ENCODE assay signal across 1 cellular context in the genomic region with DNA sequence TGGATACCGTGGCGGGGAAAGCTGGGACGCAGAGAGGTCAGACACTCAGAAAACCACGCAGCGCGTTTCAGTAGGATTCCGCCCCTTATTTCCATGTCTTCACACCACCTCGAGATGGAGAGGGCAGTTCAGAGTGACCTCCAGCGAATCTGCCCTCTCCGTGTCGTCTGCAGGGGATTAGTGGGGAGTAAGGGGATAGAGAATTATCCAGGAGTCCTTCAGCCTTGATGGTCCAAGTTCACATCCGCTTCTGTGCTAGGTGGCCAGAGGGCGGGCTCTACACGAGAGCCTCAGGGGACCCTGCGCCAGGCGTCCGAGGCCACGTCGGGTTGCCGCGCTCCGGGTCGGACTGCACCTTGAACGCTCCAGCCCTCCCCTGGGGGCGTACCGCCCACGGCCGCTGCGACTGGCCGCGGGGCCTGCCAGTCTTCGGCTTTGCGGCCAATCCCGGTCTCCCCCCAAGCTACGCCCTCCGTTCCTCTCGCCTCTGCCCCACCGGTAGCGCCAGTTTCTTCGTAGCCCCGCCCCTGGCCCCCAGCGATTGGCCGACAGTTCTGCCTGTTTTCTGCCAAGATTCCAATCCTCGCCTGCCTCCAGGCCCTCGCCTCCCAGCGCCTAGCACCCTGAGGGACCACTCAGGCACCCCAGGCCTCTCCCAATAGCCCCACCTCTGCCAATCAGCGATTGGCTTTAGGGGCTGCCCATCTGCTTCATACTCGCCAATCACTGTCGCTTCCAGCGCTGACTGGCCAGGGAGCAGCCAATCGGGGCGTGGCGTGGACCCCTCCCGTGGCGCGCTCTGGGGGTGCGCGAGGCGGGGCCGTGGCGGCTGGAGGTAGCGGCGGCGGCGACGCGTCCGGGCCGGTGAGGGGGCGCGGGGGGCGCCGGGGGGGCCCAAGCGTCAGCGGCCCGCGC.
TF ChIP-seq lines count a peak whose summit lies in the region.

A gene with protein sequence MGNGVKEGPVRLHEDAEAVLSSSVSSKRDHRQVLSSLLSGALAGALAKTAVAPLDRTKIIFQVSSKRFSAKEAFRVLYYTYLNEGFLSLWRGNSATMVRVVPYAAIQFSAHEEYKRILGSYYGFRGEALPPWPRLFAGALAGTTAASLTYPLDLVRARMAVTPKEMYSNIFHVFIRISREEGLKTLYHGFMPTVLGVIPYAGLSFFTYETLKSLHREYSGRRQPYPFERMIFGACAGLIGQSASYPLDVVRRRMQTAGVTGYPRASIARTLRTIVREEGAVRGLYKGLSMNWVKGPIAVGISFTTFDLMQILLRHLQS (plus strand): TSS at position 812 of the 915 bp plus-strand sequence. CDS start 32,131 bp downstream, outside the sequence.

TF ChIP-seq in GM12878, 131 proteins besides CTCF, POLR2A, EP300 and RAD21 (continued from another document and continues in another):
- TF ChIP-seq, protein P1, sequence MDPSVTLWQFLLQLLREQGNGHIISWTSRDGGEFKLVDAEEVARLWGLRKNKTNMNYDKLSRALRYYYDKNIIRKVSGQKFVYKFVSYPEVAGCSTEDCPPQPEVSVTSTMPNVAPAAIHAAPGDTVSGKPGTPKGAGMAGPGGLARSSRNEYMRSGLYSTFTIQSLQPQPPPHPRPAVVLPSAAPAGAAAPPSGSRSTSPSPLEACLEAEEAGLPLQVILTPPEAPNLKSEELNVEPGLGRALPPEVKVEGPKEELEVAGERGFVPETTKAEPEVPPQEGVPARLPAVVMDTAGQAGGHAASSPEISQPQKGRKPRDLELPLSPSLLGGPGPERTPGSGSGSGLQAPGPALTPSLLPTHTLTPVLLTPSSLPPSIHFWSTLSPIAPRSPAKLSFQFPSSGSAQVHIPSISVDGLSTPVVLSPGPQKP (IDR thresholded peaks at IDR 0.05; ENCODE audit: low read depth, low read length) = 0 out of 2 replicates have a peak, but pooled peaks have one; percentile 57
- TF ChIP-seq KAT2A (conservative IDR thresholded peaks at IDR 0.05; ENCODE audit: control insufficient read depth, low read depth, low read length) (no peak), SUZ12 (IDR thresholded peaks at IDR 0.05; ENCODE audit: unreplicated experiment) (no peak), NBN (IDR thresholded peaks at IDR 0.05) (peak; percentile 23; the same call in 1 of the 2 replicates), EED (IDR thresholded peaks at IDR 0.05; ENCODE audit: low read depth) (no peak), ZNF207 (IDR thresholded peaks at IDR 0.05; ENCODE audit: borderline replicate concordance) (no peak; the same call in 1 of the 2 replicates), IRF4 (IDR thresholded peaks at IDR 0.05; ENCODE audit: low read depth, low read length) (no peak), E2F4 (IDR thresholded peaks at IDR 0.05; ENCODE audit: low read depth, low read length) (peak; percentile 69; the same call in 1 of the 2 replicates), CREB1 (IDR thresholded peaks at IDR 0.05; ENCODE audit: low read depth) (peak; percentile 75; the same call in 1 of the 2 replicates), CUX1 (IDR thresholded peaks at IDR 0.05; ENCODE audit: insufficient replicate concordance, low read depth, low read length) (peak; percentile 15), SMARCA5 (IDR thresholded peaks at IDR 0.05) (no peak; the same call in none of the 2 replicates), RCOR1 (conservative IDR thresholded peaks at IDR 0.05; ENCODE audit: low read depth, low read length) (0 out of 2 replicates have a peak, but pooled peaks have one; percentile 10), BCL3 (IDR thresholded peaks at IDR 0.05; ENCODE audit: borderline replicate concordance, insufficient read depth, low read depth, low read length, poor library complexity, severe bottlenecking) (no peak), STAT3 (IDR thresholded peaks at IDR 0.05; ENCODE audit: low read depth, low read length) (no peak), LARP7 (IDR thresholded peaks at IDR 0.05) (peak; percentile 77; the same call in 1 of the 2 replicates), MAX (IDR thresholded peaks at IDR 0.05; ENCODE audit: low read depth, low read length) (peak; percentile 74), CHD2 (IDR thresholded peaks at IDR 0.05; ENCODE audit: borderline replicate concordance, low read depth, low read length) (peak; percentile 97), SIN3A (IDR thresholded peaks at IDR 0.05; ENCODE audit: low read depth, low read length) (0 out of 2 replicates have a peak, but pooled peaks have one; percentile 36), ZNF217 (IDR thresholded peaks at IDR 0.05) (no peak; the same call in 1 of the 2 replicates), ASH2L (IDR thresholded peaks at IDR 0.05; ENCODE audit: borderline replicate concordance, low read depth) (no peak), JUNB (IDR thresholded peaks at IDR 0.05) (no peak), SMAD5 (IDR thresholded peaks at IDR 0.05; ENCODE audit: low read depth) (no peak), KDM1A (IDR thresholded peaks at IDR 0.05; ENCODE audit: borderline replicate concordance) (no peak), HSF1 (IDR thresholded peaks at IDR 0.05; ENCODE audit: low read depth, low read length) (no peak), KLF5 (IDR thresholded peaks at IDR 0.05; ENCODE audit: partially characterized antibody) (peak; percentile 97), SMC3 (IDR thresholded peaks at IDR 0.05; ENCODE audit: borderline replicate concordance, low read length) (no peak), SRF (IDR thresholded peaks at IDR 0.05; ENCODE audit: low read depth in 2 of 2, low read length in 2 of 2) (no peak), PML (IDR thresholded peaks at IDR 0.05; ENCODE audit: low read length) (no peak), HCFC1 (IDR thresholded peaks at IDR 0.05; ENCODE audit: low read length) (no peak), ZZZ3 (IDR thresholded peaks at IDR 0.05; ENCODE audit: control insufficient read depth, insufficient read length, low read depth) (no peak)
- TF ChIP-seq, protein P2, sequence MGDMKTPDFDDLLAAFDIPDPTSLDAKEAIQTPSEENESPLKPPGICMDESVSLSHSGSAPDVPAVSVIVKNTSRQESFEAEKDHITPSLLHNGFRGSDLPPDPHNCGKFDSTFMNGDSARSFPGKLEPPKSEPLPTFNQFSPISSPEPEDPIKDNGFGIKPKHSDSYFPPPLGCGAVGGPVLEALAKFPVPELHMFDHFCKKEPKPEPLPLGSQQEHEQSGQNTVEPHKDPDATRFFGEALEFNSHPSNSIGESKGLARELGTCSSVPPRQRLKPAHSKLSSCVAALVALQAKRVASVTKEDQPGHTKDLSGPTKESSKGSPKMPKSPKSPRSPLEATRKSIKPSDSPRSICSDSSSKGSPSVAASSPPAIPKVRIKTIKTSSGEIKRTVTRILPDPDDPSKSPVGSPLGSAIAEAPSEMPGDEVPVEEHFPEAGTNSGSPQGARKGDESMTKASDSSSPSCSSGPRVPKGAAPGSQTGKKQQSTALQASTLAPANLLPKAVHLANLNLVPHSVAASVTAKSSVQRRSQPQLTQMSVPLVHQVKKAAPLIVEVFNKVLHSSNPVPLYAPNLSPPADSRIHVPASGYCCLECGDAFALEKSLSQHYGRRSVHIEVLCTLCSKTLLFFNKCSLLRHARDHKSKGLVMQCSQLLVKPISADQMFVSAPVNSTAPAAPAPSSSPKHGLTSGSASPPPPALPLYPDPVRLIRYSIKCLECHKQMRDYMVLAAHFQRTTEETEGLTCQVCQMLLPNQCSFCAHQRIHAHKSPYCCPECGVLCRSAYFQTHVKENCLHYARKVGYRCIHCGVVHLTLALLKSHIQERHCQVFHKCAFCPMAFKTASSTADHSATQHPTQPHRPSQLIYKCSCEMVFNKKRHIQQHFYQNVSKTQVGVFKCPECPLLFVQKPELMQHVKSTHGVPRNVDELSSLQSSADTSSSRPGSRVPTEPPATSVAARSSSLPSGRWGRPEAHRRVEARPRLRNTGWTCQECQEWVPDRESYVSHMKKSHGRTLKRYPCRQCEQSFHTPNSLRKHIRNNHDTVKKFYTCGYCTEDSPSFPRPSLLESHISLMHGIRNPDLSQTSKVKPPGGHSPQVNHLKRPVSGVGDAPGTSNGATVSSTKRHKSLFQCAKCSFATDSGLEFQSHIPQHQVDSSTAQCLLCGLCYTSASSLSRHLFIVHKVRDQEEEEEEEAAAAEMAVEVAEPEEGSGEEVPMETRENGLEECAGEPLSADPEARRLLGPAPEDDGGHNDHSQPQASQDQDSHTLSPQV (IDR thresholded peaks at IDR 0.05) = no peak
- TF ChIP-seq, protein P3, sequence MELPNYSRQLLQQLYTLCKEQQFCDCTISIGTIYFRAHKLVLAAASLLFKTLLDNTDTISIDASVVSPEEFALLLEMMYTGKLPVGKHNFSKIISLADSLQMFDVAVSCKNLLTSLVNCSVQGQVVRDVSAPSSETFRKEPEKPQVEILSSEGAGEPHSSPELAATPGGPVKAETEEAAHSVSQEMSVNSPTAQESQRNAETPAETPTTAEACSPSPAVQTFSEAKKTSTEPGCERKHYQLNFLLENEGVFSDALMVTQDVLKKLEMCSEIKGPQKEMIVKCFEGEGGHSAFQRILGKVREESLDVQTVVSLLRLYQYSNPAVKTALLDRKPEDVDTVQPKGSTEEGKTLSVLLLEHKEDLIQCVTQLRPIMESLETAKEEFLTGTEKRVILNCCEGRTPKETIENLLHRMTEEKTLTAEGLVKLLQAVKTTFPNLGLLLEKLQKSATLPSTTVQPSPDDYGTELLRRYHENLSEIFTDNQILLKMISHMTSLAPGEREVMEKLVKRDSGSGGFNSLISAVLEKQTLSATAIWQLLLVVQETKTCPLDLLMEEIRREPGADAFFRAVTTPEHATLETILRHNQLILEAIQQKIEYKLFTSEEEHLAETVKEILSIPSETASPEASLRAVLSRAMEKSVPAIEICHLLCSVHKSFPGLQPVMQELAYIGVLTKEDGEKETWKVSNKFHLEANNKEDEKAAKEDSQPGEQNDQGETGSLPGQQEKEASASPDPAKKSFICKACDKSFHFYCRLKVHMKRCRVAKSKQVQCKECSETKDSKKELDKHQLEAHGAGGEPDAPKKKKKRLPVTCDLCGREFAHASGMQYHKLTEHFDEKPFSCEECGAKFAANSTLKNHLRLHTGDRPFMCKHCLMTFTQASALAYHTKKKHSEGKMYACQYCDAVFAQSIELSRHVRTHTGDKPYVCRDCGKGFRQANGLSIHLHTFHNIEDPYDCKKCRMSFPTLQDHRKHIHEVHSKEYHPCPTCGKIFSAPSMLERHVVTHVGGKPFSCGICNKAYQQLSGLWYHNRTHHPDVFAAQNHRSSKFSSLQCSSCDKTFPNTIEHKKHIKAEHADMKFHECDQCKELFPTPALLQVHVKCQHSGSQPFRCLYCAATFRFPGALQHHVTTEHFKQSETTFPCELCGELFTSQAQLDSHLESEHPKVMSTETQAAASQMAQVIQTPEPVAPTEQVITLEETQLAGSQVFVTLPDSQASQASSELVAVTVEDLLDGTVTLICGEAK (IDR thresholded peaks at IDR 0.05; ENCODE audit: borderline replicate concordance) = peak; percentile 52; the same call in 1 of the 2 replicates
